ENCODE assay signal across 31 cellular contexts in genomic region chr6:170512249-170512648, GRCh38.
"Had no signal": no experiment of that assay in that cellular context is flagged by ENCODE, and none has a peak within 500 bp of the region (broad histone marks: within the 10 kb centered on the region; RNA-seq: fewer than 3 reads in every experiment).

No MANE protein-coding gene starts in this region.

- FAIRE-seq: TTC549 had no signal

- H3K27me3 ChIP-seq: ascending aorta, body of pancreas, cardiac muscle cell had no signal

- H3K4me1 ChIP-seq: ascending aorta, body of pancreas had no signal

- DNase-seq: activated B cell treated with CpG ODN at 0.5 μM for 24 hours; activated CD4-positive, alpha-beta memory T cell treated with anti-CD3 and anti-CD28 coated beads for 36 hours; activated CD4-positive, alpha-beta T cell treated with anti-CD3 and anti-CD28 coated beads for 1 hour; activated CD4-positive, alpha-beta T cell treated with anti-CD3 and anti-CD28 coated beads, Interleukin-2, amount 10 ng/mL, durations not matched to agents 24 days and 14 days; activated CD8-positive, alpha-beta memory T cell treated with anti-CD3 and anti-CD28 coated beads for 24 hours; activated effector memory CD4-positive, alpha-beta T cell treated with anti-CD3 and anti-CD28 coated beads, Interleukin-2, amount 50 U/mL, for 16 hours; activated naive CD4-positive, alpha-beta T cell treated with Interleukin-2 at 50 U/mL for 16 hours; activated naive CD8-positive, alpha-beta T cell treated with anti-CD3 and anti-CD28 coated beads, Interleukin-2, amount 50 U/mL, for 24 hours; activated T-cell treated with anti-CD3 and anti-CD28 coated beads, Interleukin-2, amount 50 U/mL, for 4 hours; amniotic stem cell; body of pancreas; MM.1S; NCI-H1105; NCI-H1436; NCI-H187 treated with DMSO at 0.1 percent for 48 hours; NCI-H2107; NCI-H524 treated with DMSO at 0.1 percent for 48 hours; NCI-H748 treated with DMSO at 0.1 percent for 48 hours; NK-92 treated with Interleukin-12 subunit alpha and Interleukin-12 subunit beta, amount 100 ng/mL, for 24 hours; OCI-M1; RPMI8226; T-cell; T-helper 2 cell; T1000 had no signal

- H3K36me3 ChIP-seq: ascending aorta, cardiac muscle cell had no signal

- ATAC-seq: activated naive CD4-positive, alpha-beta T cell treated with anti-CD3 and anti-CD28 coated beads, Interleukin-2, amount 50 U/mL, for 72 hours; activated naive CD8-positive, alpha-beta T cell treated with anti-CD3 and anti-CD28 coated beads, Interleukin-2, amount 50 U/mL, for 24 hours; activated T-cell treated with anti-CD3 and anti-CD28 coated beads, Interleukin-2, amount 50 U/mL, for 4 hours; body of pancreas; Panc1; Right ventricle myocardium inferior; T-cell had no signal

- H3K9me3 ChIP-seq: body of pancreas had no signal

- H3K27ac ChIP-seq: ascending aorta, body of pancreas, cardiac muscle cell, SK-N-MC had no signal

- H3K4me3 ChIP-seq: ascending aorta, body of pancreas, cardiac muscle cell, SK-N-MC had no signal
